In the genomic region with DNA sequence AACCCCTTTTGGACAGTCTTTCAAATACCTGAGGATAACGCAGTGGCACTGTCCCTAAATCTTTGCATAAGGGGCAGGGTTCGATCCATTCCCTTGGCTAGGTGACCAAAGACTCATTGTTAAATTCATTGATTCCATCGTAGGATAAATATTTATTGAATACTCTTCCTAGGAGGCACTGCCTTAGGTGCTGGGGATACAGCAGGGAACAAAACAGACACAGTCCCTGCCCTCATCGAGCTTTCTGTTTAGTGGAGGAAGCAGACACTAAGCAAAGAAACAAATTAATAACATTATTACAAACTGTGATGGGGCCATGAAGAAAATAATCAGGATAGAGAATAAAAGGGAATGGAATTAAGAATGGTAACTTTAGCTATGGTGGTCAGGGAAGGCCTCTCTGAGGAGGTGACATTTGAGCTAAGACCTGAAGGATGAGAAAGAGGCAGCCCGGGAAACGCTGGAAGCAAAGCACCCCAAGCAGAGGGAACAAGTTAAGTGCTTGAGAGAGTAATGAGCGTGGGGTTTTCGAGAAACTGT, we compare ENCODE assay signal across 1 cellular context.
TF ChIP-seq lines count a peak whose summit lies in the region.

No MANE protein-coding gene starts in this region.

TF ChIP-seq in liver, 16 proteins besides CTCF, POLR2A, EP300 and RAD21 (continued from another document):
- TF ChIP-seq, protein P1, sequence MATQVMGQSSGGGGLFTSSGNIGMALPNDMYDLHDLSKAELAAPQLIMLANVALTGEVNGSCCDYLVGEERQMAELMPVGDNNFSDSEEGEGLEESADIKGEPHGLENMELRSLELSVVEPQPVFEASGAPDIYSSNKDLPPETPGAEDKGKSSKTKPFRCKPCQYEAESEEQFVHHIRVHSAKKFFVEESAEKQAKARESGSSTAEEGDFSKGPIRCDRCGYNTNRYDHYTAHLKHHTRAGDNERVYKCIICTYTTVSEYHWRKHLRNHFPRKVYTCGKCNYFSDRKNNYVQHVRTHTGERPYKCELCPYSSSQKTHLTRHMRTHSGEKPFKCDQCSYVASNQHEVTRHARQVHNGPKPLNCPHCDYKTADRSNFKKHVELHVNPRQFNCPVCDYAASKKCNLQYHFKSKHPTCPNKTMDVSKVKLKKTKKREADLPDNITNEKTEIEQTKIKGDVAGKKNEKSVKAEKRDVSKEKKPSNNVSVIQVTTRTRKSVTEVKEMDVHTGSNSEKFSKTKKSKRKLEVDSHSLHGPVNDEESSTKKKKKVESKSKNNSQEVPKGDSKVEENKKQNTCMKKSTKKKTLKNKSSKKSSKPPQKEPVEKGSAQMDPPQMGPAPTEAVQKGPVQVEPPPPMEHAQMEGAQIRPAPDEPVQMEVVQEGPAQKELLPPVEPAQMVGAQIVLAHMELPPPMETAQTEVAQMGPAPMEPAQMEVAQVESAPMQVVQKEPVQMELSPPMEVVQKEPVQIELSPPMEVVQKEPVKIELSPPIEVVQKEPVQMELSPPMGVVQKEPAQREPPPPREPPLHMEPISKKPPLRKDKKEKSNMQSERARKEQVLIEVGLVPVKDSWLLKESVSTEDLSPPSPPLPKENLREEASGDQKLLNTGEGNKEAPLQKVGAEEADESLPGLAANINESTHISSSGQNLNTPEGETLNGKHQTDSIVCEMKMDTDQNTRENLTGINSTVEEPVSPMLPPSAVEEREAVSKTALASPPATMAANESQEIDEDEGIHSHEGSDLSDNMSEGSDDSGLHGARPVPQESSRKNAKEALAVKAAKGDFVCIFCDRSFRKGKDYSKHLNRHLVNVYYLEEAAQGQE (IDR thresholded peaks at IDR 0.05), result no peak
- TF ChIP-seq NR2F2 (IDR thresholded peaks at IDR 0.05), result no peak
